Comparison of ENCODE assay signal across 21 cellular contexts in genomic region chr13:33366469-33367062, GRCh38.
"Had no signal": no experiment of that assay in that cellular context is flagged by ENCODE, and none has a peak within 500 bp of the region (broad histone marks: within the 10 kb centered on the region; RNA-seq: fewer than 3 reads in every experiment).

No MANE protein-coding gene starts in this region.

- H3K27me3 Mint-ChIP-seq: dendritic cell treated with granulocyte-macrophage colony-stimulating factor and Interleukin-4, amounts not matched to agents 40 ng/mL and 50 ng/mL, for 4 days; naive B cell had no signal

- H3K4me3 ChIP-seq: esophagus muscularis mucosa, gastroesophageal sphincter, left ventricle myocardium inferior, lower lobe of right lung, smooth muscle cell, tibial nerve, upper lobe of right lung, vagina had no signal

- H3K4me3 Mint-ChIP-seq: dendritic cell treated with granulocyte-macrophage colony-stimulating factor and Interleukin-4, amounts not matched to agents 40 ng/mL and 50 ng/mL, for 4 days; effector memory CD8-positive, alpha-beta T cell; memory B cell; naive B cell; nephron progenitor cell had no signal

- H3K9me3 ChIP-seq: esophagus muscularis mucosa, gastroesophageal sphincter, left ventricle myocardium inferior, lower lobe of right lung, tibial nerve, upper lobe of right lung, vagina had no signal

- DNase-seq: effector memory CD8-positive, alpha-beta T cell; glutamatergic neuron; islet precursor cell; left ventricle myocardium inferior; lower lobe of right lung; midbrain; naive B cell; nephron progenitor cell; posterior cingulate gyrus; right cardiac atrium; stimulated activated CD4-positive, alpha-beta T cell treated with anti-CD3 and anti-CD28 coated beads, Interleukin-2, amount 100 ng/mL, for 48 hours; stimulated activated naive CD4-positive, alpha-beta T cell treated with Interleukin-2 at 50 U/mL for 16 hours; upper lobe of right lung had no signal

- H3K4me2 ChIP-seq: smooth muscle cell had no signal

- H3K27ac Mint-ChIP-seq: effector memory CD8-positive, alpha-beta T cell; memory B cell; nephron progenitor cell had no signal

- H3K27ac ChIP-seq: epithelial cell of prostate, esophagus muscularis mucosa, gastroesophageal sphincter, lower lobe of right lung, upper lobe of right lung, vagina had no signal

- H3K27me3 ChIP-seq: esophagus muscularis mucosa, gastroesophageal sphincter, tibial nerve, upper lobe of right lung, vagina had no signal

- H3K4me1 ChIP-seq: gastroesophageal sphincter, vagina had no signal

- H3K36me3 ChIP-seq: esophagus muscularis mucosa, left ventricle myocardium inferior, lower lobe of right lung, tibial nerve, upper lobe of right lung, vagina had no signal

- H3K36me3 Mint-ChIP-seq: memory B cell, naive B cell had no signal

- ATAC-seq: effector memory CD8-positive, alpha-beta T cell; gastroesophageal sphincter; lower lobe of right lung; right cardiac atrium; upper lobe of right lung had no signal
